8 cellular contexts compared by ENCODE assay signal in genomic region chr19:57746580-57747471, GRCh38. TPM values are rescaled to one million over a fixed set of nuclear protein-coding genes. Genes with fewer than 3 reads are reported as not detected.
DNase-seq lines count a peak whose midpoint lies in the region; ATAC-seq and TF ChIP-seq lines count a peak whose summit lies in the region.

Gene ZNF776, plus strand, starts transcription at chr19:57746815. Its CDS starts 244 bp downstream, at chr19:57747059.

- intact Hi-C loops in Right ventricle myocardium superior (cut with DNase I) (no loop called here), ovary (cut with DNase I) (loop anchor here in 1 of 4 donors (10.0 kb wide), 1 partner anchor 408 kb away; the partner anchor contains the start of gene ZNF329), thyroid gland (cut with DNase I) (loop anchor here (10.0 kb wide), 1 partner anchor 148 kb away; no protein-coding TSS in a partner anchor)

- POLR2A ChIA-PET in activated naive CD8-positive, alpha-beta T cell treated with anti-CD3 and anti-CD28 coated beads, Interleukin-2, amount 10 ng/mL, durations not matched to agents 7 days and 5 days (lab: Charles Lee) = interaction anchor here (0.6 to 2.4 kb wide), 16 partner anchors 9 to 743 kb away, joined by 3 to 20 read pairs (median 4); partner anchors contain the start of genes ZNF211, ZNF417, ZNF418 and ZNF551

- peaks cover 41% of the 10 kb centered on the region for H3K36me3 Mint-ChIP-seq in activated naive CD8-positive, alpha-beta T cell treated with anti-CD3 and anti-CD28 coated beads, Interleukin-2, amount 10 ng/mL, durations not matched to agents 7 days and 5 days

- ATAC-seq in HG02610 (IDR thresholded peaks at IDR 0.05; ENCODE audit: unreplicated experiment) (peak; percentile 98), Right ventricle myocardium superior (ENCODE audit: poor library complexity) (peak; percentile 98)
- peak; percentile 96 for ATAC-seq in activated naive CD8-positive, alpha-beta T cell treated with anti-CD3 and anti-CD28 coated beads, Interleukin-2, amount 10 ng/mL, durations not matched to agents 7 days and 5 days (ENCODE audit: low read depth)

- peak; percentile 57 for TF ChIP-seq POLR2A in GM10847 (IDR thresholded peaks at IDR 0.05; ENCODE audit: extremely low read depth, insufficient read length)
- TF ChIP-seq POLR2A in ovary (IDR thresholded peaks at IDR 0.05) = no peak
- peak in 1 of 2 donors; percentile 59 for TF ChIP-seq POLR2A in thyroid gland (IDR thresholded peaks at IDR 0.05)

- no peak for TF ChIP-seq EP300 in ovary (IDR thresholded peaks at IDR 0.05)

- H3K27ac ChIP-seq in ovary = peak within 1 kb of the TSS; percentile 40 to 46
- peak within 1 kb of the TSS; percentile 49 to 85 (median 74) for H3K27ac ChIP-seq in thyroid gland

- TF ChIP-seq CTCF in ovary (IDR thresholded peaks at IDR 0.05) = no peak
- TF ChIP-seq CTCF in thyroid gland (IDR thresholded peaks at IDR 0.05) = no peak

- WGBS in ovary, 3 donors = 1 to 3% (median 2%) methylated on average over 51 of the region's 51 CpGs
- WGBS in thyroid gland, 2 donors = 2 to 4% methylated on average over 27 to 42 of the region's 51 CpGs

- H3K4me3 ChIP-seq in ovary (peak within 1 kb of the TSS; percentile 74), thyroid gland (replicated peaks in 1 of 3) (peak within 1 kb of the TSS; percentile 63 to 95 (median 68))

- peaks cover 31% of the 10 kb centered on the region for H3K9me3 Mint-ChIP-seq in activated naive CD8-positive, alpha-beta T cell treated with anti-CD3 and anti-CD28 coated beads, Interleukin-2, amount 10 ng/mL, durations not matched to agents 7 days and 5 days

- H3K27ac Mint-ChIP-seq in activated naive CD8-positive, alpha-beta T cell treated with anti-CD3 and anti-CD28 coated beads, Interleukin-2, amount 10 ng/mL, durations not matched to agents 7 days and 5 days = peak within 1 kb of the TSS; percentile 97

- no peaks in the 10 kb centered on the region for H3K27me3 Mint-ChIP-seq in activated naive CD8-positive, alpha-beta T cell treated with anti-CD3 and anti-CD28 coated beads, Interleukin-2, amount 10 ng/mL, durations not matched to agents 7 days and 5 days

- H3K9me3 ChIP-seq in ovary (peaks cover 17 to 42% of the 10 kb centered on the region in 2 donors), thyroid gland (no peaks in the 10 kb centered on the region)

- peaks cover under 1% of the 10 kb centered on the region for H3K36me3 ChIP-seq in ovary
- peaks cover 4 to 14% of the 10 kb centered on the region in 2 donors for H3K36me3 ChIP-seq in thyroid gland

- H3K27me3 ChIP-seq in ovary = no peaks in the 10 kb centered on the region
- no peaks in the 10 kb centered on the region for H3K27me3 ChIP-seq in thyroid gland

- peak within 1 kb of the TSS; percentile 99 for H3K4me3 Mint-ChIP-seq in activated naive CD8-positive, alpha-beta T cell treated with anti-CD3 and anti-CD28 coated beads, Interleukin-2, amount 10 ng/mL, durations not matched to agents 7 days and 5 days

- H3K4me1 Mint-ChIP-seq in activated naive CD8-positive, alpha-beta T cell treated with anti-CD3 and anti-CD28 coated beads, Interleukin-2, amount 10 ng/mL, durations not matched to agents 7 days and 5 days = peaks cover 15% of the 10 kb centered on the region

- H3K4me1 ChIP-seq in ovary (ENCODE audit: insufficient read depth) = peaks cover 6% of the 10 kb centered on the region
- H3K4me1 ChIP-seq in thyroid gland = peaks cover 13 to 23% of the 10 kb centered on the region in 2 donors

- DNase-seq in NCI-H1092 (lab: John Stamatoyannopoulos, UW) = peak; percentile 74
- DNase-seq in SKM-1 (lab: John Stamatoyannopoulos, UW; ENCODE audit: unreplicated experiment) = peak; percentile 58
- DNase-seq in activated naive CD8-positive, alpha-beta T cell treated with anti-CD3 and anti-CD28 coated beads, Interleukin-2, amount 10 ng/mL, durations not matched to agents 7 days and 5 days = peak; percentile 75
- peak; percentile 85 for DNase-seq in Right ventricle myocardium superior
- peak; percentile 78 to 84 (median 81) for DNase-seq in ovary
- DNase-seq in thyroid gland = peak; percentile 84 to 87

RNA-seq across cellular contexts. Expression of gene ZNF776, which starts in this region (rescaled TPM):
- 10 to 100 TPM; 27.9 to 29.0 TPM for total RNA-seq in activated naive CD8-positive, alpha-beta T cell treated with anti-CD3 and anti-CD28 coated beads, Interleukin-2, amount 10 ng/mL, durations not matched to agents 7 days and 5 days
- total RNA-seq in Right ventricle myocardium superior (9.8 TPM), ovary (10 to 100 TPM; 11.0 to 25.9 (median 14.6) TPM), thyroid gland (10 to 100 TPM; 17.6 to 24.4 (median 22.4) TPM)
- 10 to 100 TPM; 10.2 to 10.7 TPM for polyA plus RNA-seq in ovary

Comparison
In these comparisons a context has a peak if more than half of its experiments do, and no peak if none do; other contexts are left out.
1. Peak in every context shown above with its lines: DNase-seq, ATAC-seq, H3K4me3 ChIP-seq and H3K27ac ChIP-seq.